Comparison of ENCODE assay signal across 14 cellular contexts in the genomic region with DNA sequence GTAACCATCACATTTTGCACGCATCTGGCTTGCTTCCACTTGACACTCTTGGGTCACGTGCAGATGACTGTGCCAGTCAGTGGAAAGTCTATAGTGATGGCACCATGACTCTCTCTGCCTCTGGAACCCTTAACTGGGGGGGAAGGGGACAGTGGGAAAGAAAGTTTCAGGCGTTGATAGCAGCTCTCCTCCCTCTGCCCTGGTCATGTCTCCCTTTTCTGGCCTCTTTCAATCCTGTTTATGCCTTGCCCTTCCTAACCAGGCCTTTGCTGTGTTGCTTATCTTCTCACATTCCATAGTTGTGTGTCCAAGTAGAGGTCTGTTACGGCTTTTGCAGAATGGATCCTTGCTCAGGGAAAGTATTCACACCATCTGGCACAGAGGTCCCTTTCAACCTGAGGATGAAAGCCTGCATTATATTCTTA.
DNase-seq lines count a peak whose midpoint lies in the region; ATAC-seq and TF ChIP-seq lines count a peak whose summit lies in the region.
"Had no signal": no experiment of that assay in that cellular context is flagged by ENCODE, and none has a peak within 500 bp of the region (broad histone marks: within the 10 kb centered on the region; RNA-seq: fewer than 3 reads in every experiment).

No MANE protein-coding gene starts in this region.

- H3K27ac ChIP-seq in brain microvascular endothelial cell (peak overlapping the region; percentile 18), right atrium auricular region (peak overlapping the region; percentile 56)

- H3K4me3 ChIP-seq in brain microvascular endothelial cell (ENCODE audit: low read depth, low read length) (no peak overlapping the region), right atrium auricular region (no peak overlapping the region)
- H3K4me3 ChIP-seq: coronary artery, thoracic aorta had no signal

- CTCF ChIA-PET in activated CD8-positive, alpha-beta T cell treated with anti-CD3 and anti-CD28 coated beads for 36 hours (lab: Charles Lee), result no interaction called here
- CTCF ChIA-PET in activated CD8-positive, alpha-beta T cell treated with anti-CD3 and anti-CD28 coated beads, Interleukin-2, amount 10 ng/mL, durations not matched to agents 7 days and 5 days (lab: Charles Lee), result interaction anchor here (1.1 kb wide), 1 partner anchor 16 kb away, joined by 4 read pairs; no protein-coding TSS in a partner anchor

- in situ Hi-C loops in brain microvascular endothelial cell (cut with HindIII; ENCODE audit: low pct_ligation_motif_present, low sequenced_read_pairs), result no loop called here

- H3K36me3 ChIP-seq in brain microvascular endothelial cell (replicated peaks) (peaks cover 71% of the 10 kb centered on the region), right atrium auricular region (peaks cover 95% of the 10 kb centered on the region)

- H3K36me3 Mint-ChIP-seq in activated CD8-positive, alpha-beta T cell treated with anti-CD3 and anti-CD28 coated beads for 36 hours (ENCODE audit: low read depth), result peaks cover 35% of the 10 kb centered on the region
- H3K36me3 Mint-ChIP-seq in activated CD8-positive, alpha-beta T cell treated with anti-CD3 and anti-CD28 coated beads, Interleukin-2, amount 10 ng/mL, durations not matched to agents 7 days and 5 days (ENCODE audit: low read depth), result peaks cover 33% of the 10 kb centered on the region
- peaks cover 87% of the 10 kb centered on the region for H3K36me3 Mint-ChIP-seq in stimulated activated effector memory CD8-positive, alpha-beta T cell treated with anti-CD3 and anti-CD28 coated beads, Interleukin-12 subunit alpha, Interleukin-12 subunit beta, amount 100 ng/mL, for 72 hours

- H3K27ac Mint-ChIP-seq in activated CD8-positive, alpha-beta T cell treated with anti-CD3 and anti-CD28 coated beads for 36 hours, result peak overlapping the region; percentile 40
- no peak overlapping the region for H3K27ac Mint-ChIP-seq in activated CD8-positive, alpha-beta T cell treated with anti-CD3 and anti-CD28 coated beads, Interleukin-2, amount 10 ng/mL, durations not matched to agents 7 days and 5 days
- H3K27ac Mint-ChIP-seq in stimulated activated effector memory CD8-positive, alpha-beta T cell treated with anti-CD3 and anti-CD28 coated beads, Interleukin-12 subunit alpha, Interleukin-12 subunit beta, amount 100 ng/mL, for 72 hours, result peak overlapping the region; percentile 64

- no peaks in the 10 kb centered on the region for H3K27me3 Mint-ChIP-seq in activated CD8-positive, alpha-beta T cell treated with anti-CD3 and anti-CD28 coated beads for 36 hours
- no peaks in the 10 kb centered on the region for H3K27me3 Mint-ChIP-seq in activated CD8-positive, alpha-beta T cell treated with anti-CD3 and anti-CD28 coated beads, Interleukin-2, amount 10 ng/mL, durations not matched to agents 7 days and 5 days (ENCODE audit: low read depth)

- H3K4me1 ChIP-seq in right atrium auricular region, result peaks cover 0 to 24% of the 10 kb centered on the region in 2 donors

- ATAC-seq in activated CD8-positive, alpha-beta T cell treated with anti-CD3 and anti-CD28 coated beads for 36 hours, result no peak
- no peak for ATAC-seq in activated CD8-positive, alpha-beta T cell treated with anti-CD3 and anti-CD28 coated beads, Interleukin-2, amount 10 ng/mL, durations not matched to agents 7 days and 5 days
- no peak for ATAC-seq in stimulated activated effector memory CD8-positive, alpha-beta T cell treated with anti-CD3 and anti-CD28 coated beads, Interleukin-12 subunit alpha, Interleukin-12 subunit beta, amount 100 ng/mL, for 72 hours
- ATAC-seq in GM21381 (IDR thresholded peaks at IDR 0.05; ENCODE audit: unreplicated experiment), result no peak
- ATAC-seq: activated naive CD4-positive, alpha-beta T cell treated with anti-CD3 and anti-CD28 coated beads, Interleukin-2, amount 50 U/mL, for 72 hours had no signal

- POLR2A ChIA-PET in activated CD8-positive, alpha-beta T cell treated with anti-CD3 and anti-CD28 coated beads for 36 hours (lab: Charles Lee), result no interaction called here
- POLR2A ChIA-PET in activated CD8-positive, alpha-beta T cell treated with anti-CD3 and anti-CD28 coated beads, Interleukin-2, amount 10 ng/mL, durations not matched to agents 7 days and 5 days (lab: Charles Lee), result no interaction called here

- no peaks in the 10 kb centered on the region for H3K4me1 Mint-ChIP-seq in activated CD8-positive, alpha-beta T cell treated with anti-CD3 and anti-CD28 coated beads for 36 hours (ENCODE audit: low read depth)
- no peaks in the 10 kb centered on the region for H3K4me1 Mint-ChIP-seq in activated CD8-positive, alpha-beta T cell treated with anti-CD3 and anti-CD28 coated beads, Interleukin-2, amount 10 ng/mL, durations not matched to agents 7 days and 5 days (ENCODE audit: low read depth)
- no peaks in the 10 kb centered on the region for H3K4me1 Mint-ChIP-seq in stimulated activated effector memory CD8-positive, alpha-beta T cell treated with anti-CD3 and anti-CD28 coated beads, Interleukin-12 subunit alpha, Interleukin-12 subunit beta, amount 100 ng/mL, for 72 hours

- H3K27me3 ChIP-seq in brain microvascular endothelial cell (replicated peaks), result no peaks in the 10 kb centered on the region
- peaks cover 0 to 4% of the 10 kb centered on the region in 2 donors for H3K27me3 ChIP-seq in right atrium auricular region

- H3K9me3 ChIP-seq in right atrium auricular region, result no peaks in the 10 kb centered on the region
- H3K9me3 ChIP-seq: thoracic aorta had no signal

- no peak overlapping the region for H3K4me3 Mint-ChIP-seq in activated CD8-positive, alpha-beta T cell treated with anti-CD3 and anti-CD28 coated beads for 36 hours
- H3K4me3 Mint-ChIP-seq in activated CD8-positive, alpha-beta T cell treated with anti-CD3 and anti-CD28 coated beads, Interleukin-2, amount 10 ng/mL, durations not matched to agents 7 days and 5 days, result no peak overlapping the region
- no peak overlapping the region for H3K4me3 Mint-ChIP-seq in stimulated activated effector memory CD8-positive, alpha-beta T cell treated with anti-CD3 and anti-CD28 coated beads, Interleukin-12 subunit alpha, Interleukin-12 subunit beta, amount 100 ng/mL, for 72 hours

- H3K9me3 Mint-ChIP-seq in activated CD8-positive, alpha-beta T cell treated with anti-CD3 and anti-CD28 coated beads for 36 hours, result no peaks in the 10 kb centered on the region
- H3K9me3 Mint-ChIP-seq in activated CD8-positive, alpha-beta T cell treated with anti-CD3 and anti-CD28 coated beads, Interleukin-2, amount 10 ng/mL, durations not matched to agents 7 days and 5 days (ENCODE audit: insufficient read depth), result no peaks in the 10 kb centered on the region
- H3K9me3 Mint-ChIP-seq in stimulated activated effector memory CD8-positive, alpha-beta T cell treated with anti-CD3 and anti-CD28 coated beads, Interleukin-12 subunit alpha, Interleukin-12 subunit beta, amount 100 ng/mL, for 72 hours, result no peaks in the 10 kb centered on the region
- H3K9me3 Mint-ChIP-seq: activated naive CD4-positive, alpha-beta T cell treated with anti-CD3 and anti-CD28 coated beads, Interleukin-2, amount 50 U/mL, for 72 hours had no signal

- intact Hi-C loops in activated CD8-positive, alpha-beta T cell treated with anti-CD3 and anti-CD28 coated beads for 36 hours (cut with micrococcal nuclease), result no loop called here

- DNase-seq in activated CD8-positive, alpha-beta T cell treated with anti-CD3 and anti-CD28 coated beads for 36 hours, result no peak
- no peak for DNase-seq in activated CD8-positive, alpha-beta T cell treated with anti-CD3 and anti-CD28 coated beads, Interleukin-2, amount 10 ng/mL, durations not matched to agents 7 days and 5 days
- DNase-seq in brain microvascular endothelial cell (peak; percentile 33), right atrium auricular region (ENCODE audit: low spot score) (no peak), NCI-H1694 (lab: John Stamatoyannopoulos, UW) (no peak), SIG-M5 (lab: John Stamatoyannopoulos, UW) (no peak)
- no peak for DNase-seq in stimulated activated effector memory CD8-positive, alpha-beta T cell treated with anti-CD3 and anti-CD28 coated beads, Interleukin-12 subunit alpha, Interleukin-12 subunit beta, amount 100 ng/mL, for 72 hours (ENCODE audit: low spot score in 2 of 2)
- DNase-seq: GDM1, kidney glomerular epithelial cell, NCI-H446 treated with DMSO at 0.1 percent for 48 hours had no signal

- TF ChIP-seq CTCF in activated CD8-positive, alpha-beta T cell treated with anti-CD3 and anti-CD28 coated beads for 36 hours (IDR thresholded peaks at IDR 0.05), result no peak
- TF ChIP-seq CTCF in brain microvascular endothelial cell (IDR thresholded peaks at IDR 0.05; ENCODE audit: low read depth, low read length, missing control alignments) (no peak), right atrium auricular region (IDR thresholded peaks at IDR 0.05) (no peak)
